ENCODE assay signal across 1 cellular context in the genomic region with DNA sequence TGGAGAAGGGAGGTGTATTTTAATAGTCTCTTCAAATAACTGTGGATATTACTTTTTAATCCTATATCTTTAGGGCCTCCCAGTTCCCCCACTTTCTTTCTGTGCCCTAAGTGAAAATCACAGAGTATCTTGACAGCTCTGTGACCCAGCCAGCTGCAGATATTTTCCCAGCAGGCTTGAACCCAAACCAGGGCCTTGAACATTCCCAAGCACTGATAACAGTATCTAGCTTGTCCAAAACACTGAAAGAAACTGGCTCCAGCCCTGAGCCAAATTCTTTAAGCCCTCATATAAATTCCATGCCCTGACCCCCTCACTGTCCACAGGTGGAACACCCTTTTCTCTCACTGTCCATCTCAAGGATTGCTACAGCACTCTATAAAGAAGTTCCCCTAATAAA.
TF ChIP-seq lines count a peak whose summit lies in the region.

No MANE protein-coding gene starts in this region.

TF ChIP-seq in SK-N-SH treated with all-trans-retinoic acid at 6 μM for 48 hours, 23 proteins besides CTCF, POLR2A, EP300 and RAD21 (continued from another document):
- TF ChIP-seq, protein P1, sequence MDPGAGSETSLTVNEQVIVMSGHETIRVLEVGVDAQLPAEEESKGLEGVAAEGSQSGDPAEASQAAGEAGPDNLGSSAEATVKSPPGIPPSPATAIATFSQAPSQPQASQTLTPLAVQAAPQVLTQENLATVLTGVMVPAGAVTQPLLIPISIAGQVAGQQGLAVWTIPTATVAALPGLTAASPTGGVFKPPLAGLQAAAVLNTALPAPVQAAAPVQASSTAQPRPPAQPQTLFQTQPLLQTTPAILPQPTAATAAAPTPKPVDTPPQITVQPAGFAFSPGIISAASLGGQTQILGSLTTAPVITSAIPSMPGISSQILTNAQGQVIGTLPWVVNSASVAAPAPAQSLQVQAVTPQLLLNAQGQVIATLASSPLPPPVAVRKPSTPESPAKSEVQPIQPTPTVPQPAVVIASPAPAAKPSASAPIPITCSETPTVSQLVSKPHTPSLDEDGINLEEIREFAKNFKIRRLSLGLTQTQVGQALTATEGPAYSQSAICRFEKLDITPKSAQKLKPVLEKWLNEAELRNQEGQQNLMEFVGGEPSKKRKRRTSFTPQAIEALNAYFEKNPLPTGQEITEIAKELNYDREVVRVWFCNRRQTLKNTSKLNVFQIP (CRISPR knock-in tag; IDR thresholded peaks at IDR 0.05; ENCODE audit: borderline replicate concordance, low read depth): no peak
- TF ChIP-seq ZFP3 (CRISPR knock-in tag; IDR thresholded peaks at IDR 0.05): no peak
- TF ChIP-seq ZNF565 (CRISPR knock-in tag; conservative IDR thresholded peaks at IDR 0.05; ENCODE audit: low read depth): no peak
- TF ChIP-seq BACH2 (CRISPR knock-in tag; IDR thresholded peaks at IDR 0.05; ENCODE audit: borderline replicate concordance): no peak
- no peak for TF ChIP-seq ZC3H10 (CRISPR knock-in tag; IDR thresholded peaks at IDR 0.05)
- no peak for TF ChIP-seq CSDC2 (CRISPR knock-in tag; IDR thresholded peaks at IDR 0.05)
- TF ChIP-seq OSR1 (CRISPR knock-in tag; IDR thresholded peaks at IDR 0.05): no peak
- TF ChIP-seq, protein P2, sequence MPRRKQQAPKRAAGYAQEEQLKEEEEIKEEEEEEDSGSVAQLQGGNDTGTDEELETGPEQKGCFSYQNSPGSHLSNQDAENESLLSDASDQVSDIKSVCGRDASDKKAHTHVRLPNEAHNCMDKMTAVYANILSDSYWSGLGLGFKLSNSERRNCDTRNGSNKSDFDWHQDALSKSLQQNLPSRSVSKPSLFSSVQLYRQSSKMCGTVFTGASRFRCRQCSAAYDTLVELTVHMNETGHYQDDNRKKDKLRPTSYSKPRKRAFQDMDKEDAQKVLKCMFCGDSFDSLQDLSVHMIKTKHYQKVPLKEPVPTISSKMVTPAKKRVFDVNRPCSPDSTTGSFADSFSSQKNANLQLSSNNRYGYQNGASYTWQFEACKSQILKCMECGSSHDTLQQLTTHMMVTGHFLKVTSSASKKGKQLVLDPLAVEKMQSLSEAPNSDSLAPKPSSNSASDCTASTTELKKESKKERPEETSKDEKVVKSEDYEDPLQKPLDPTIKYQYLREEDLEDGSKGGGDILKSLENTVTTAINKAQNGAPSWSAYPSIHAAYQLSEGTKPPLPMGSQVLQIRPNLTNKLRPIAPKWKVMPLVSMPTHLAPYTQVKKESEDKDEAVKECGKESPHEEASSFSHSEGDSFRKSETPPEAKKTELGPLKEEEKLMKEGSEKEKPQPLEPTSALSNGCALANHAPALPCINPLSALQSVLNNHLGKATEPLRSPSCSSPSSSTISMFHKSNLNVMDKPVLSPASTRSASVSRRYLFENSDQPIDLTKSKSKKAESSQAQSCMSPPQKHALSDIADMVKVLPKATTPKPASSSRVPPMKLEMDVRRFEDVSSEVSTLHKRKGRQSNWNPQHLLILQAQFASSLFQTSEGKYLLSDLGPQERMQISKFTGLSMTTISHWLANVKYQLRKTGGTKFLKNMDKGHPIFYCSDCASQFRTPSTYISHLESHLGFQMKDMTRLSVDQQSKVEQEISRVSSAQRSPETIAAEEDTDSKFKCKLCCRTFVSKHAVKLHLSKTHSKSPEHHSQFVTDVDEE (CRISPR knock-in tag; IDR thresholded peaks at IDR 0.05): no peak
- TF ChIP-seq ZNF8 (CRISPR knock-in tag; IDR thresholded peaks at IDR 0.05): no peak
- no peak for TF ChIP-seq ZNF70 (CRISPR knock-in tag; IDR thresholded peaks at IDR 0.05)
- no peak for TF ChIP-seq ARNTL (CRISPR knock-in tag; IDR thresholded peaks at IDR 0.05; ENCODE audit: borderline replicate concordance, low read depth)
